ENCODE assay signal across 8 cellular contexts in the genomic region with DNA sequence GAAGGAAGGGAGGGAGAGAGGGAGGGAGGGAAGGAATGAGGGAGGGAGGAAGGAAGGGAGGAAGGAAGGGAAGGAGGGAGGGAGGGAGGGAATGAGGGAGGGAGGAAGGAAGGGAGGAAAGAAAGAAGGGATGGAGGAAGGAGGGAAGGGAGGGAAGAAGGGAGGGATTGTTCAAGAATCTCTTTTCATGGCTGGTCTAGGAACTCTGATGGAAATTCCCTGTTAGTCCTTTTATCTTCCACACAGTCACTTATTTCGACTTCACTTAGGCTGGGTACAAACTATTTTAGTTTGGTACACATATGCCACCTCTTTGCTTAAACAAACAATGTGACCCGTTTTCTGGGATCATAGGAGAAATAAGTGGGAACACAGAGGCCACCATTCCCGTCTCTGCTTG.
"Had no signal": no experiment of that assay in that cellular context is flagged by ENCODE, and none has a peak within 500 bp of the region (broad histone marks: within the 10 kb centered on the region; RNA-seq: fewer than 3 reads in every experiment).

No MANE protein-coding gene starts in this region.

- ATAC-seq: GM12878 had no signal

- H3K4me3 ChIP-seq: GM12878 had no signal

- DNase-seq: GDM1, GF-D8 had no signal

- FAIRE-seq: G401.6, GM12878, GM12891, GM12892, GM18507, GM19239 had no signal
